Comparison of ENCODE assay signal across 21 cellular contexts in the genomic region with DNA sequence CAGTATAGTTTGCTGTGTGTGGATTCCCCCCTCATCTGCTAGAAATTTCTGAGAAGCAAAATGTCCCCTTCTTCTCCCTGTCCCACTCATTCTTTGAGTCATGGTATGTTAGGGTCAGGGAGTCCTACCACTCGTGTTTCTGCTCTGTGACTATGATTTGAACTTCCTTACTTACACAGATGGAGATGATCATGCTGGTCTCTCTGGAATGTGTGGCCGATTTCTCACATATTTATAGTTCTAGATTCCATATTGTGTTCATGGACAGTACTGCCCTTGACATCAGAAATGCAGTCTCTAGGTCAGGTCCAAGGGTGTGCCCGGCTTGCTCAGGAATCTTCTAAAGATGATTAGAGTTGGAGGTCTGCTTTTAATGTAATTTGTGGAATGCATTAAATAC.
A peak's percentile ranks its signal among the peaks of the same experiment; 100 is the strongest.
DNase-seq lines count a peak whose midpoint lies in the region; ATAC-seq and TF ChIP-seq lines count a peak whose summit lies in the region.
"Had no signal": no experiment of that assay in that cellular context is flagged by ENCODE, and none has a peak within 500 bp of the region (broad histone marks: within the 10 kb centered on the region; RNA-seq: fewer than 3 reads in every experiment).

No MANE protein-coding gene starts in this region.

- CTCF ChIA-PET in SK-N-SH (lab: Yijun Ruan, JAX), result interaction anchor here (1.5 kb wide), 1 partner anchor 11 kb away, joined by 3 read pairs; no protein-coding TSS in a partner anchor
- CTCF ChIA-PET in mammary epithelial cell (lab: Charles Lee; ENCODE audit: low non-redundant PET), result no interaction called here

- H3K27ac ChIP-seq in SK-N-SH (ENCODE audit: low read depth in 2 of 2, low read length in 1 of 2), result peak overlapping the region in 1 of 2 experiments; percentile 39; a peak in 1 of 4 replicates
- H3K27ac ChIP-seq in mesendoderm (ENCODE audit: low read depth, low read length), result no peak overlapping the region
- no peak overlapping the region for H3K27ac ChIP-seq in mammary epithelial cell (ENCODE audit: insufficient read depth, low read depth, low read length)
- H3K27ac ChIP-seq: 22Rv1, HL-60, KMS-11, Peyer's patch had no signal

- peak overlapping the region; percentile 0 for H2BK5ac ChIP-seq in mesendoderm (ENCODE audit: low read length)

- no peaks in the 10 kb centered on the region for H3K79me1 ChIP-seq in mesendoderm (ENCODE audit: low read length)

- H2BK15ac ChIP-seq in mesendoderm (replicated peaks; ENCODE audit: low read depth), result peak overlapping the region; percentile 65

- intact Hi-C loops in mammary epithelial cell (cut with micrococcal nuclease), result no loop called here

- H3K18ac ChIP-seq in mesendoderm (ENCODE audit: low read length), result no peak overlapping the region

- TF ChIP-seq EP300 in SK-N-SH (IDR thresholded peaks at IDR 0.05; ENCODE audit: borderline replicate concordance in 1 of 2, low read depth in 1 of 2, low read length in 1 of 2), result no peak

- POLR2A ChIA-PET in SK-N-SH (lab: Yijun Ruan, JAX), result no interaction called here

- dilution Hi-C loops in mammary epithelial cell (cut with HindIII; ENCODE audit: low sequenced_read_pairs), result no loop called here

- no peak overlapping the region for H3K23ac ChIP-seq in mesendoderm (ENCODE audit: low read length)

- no peaks in the 10 kb centered on the region for H3K9me2 ChIP-seq in SK-N-SH

- DNase-seq in SK-N-SH (no peak), choroid plexus epithelial cell (ENCODE audit: low read depth) (peak; percentile 23), mesendoderm (no peak), DMS79 (lab: John Stamatoyannopoulos, UW) (no peak), iPS-NIHi11 (ENCODE audit: low spot score) (no peak), mammary epithelial cell (no peak)
- DNase-seq: Caco-2; CD4-positive, alpha-beta T cell; H7; MV-4-11; NCI-H187; NCI-H2107; NCI-H510A; NCI-H748 treated with DMSO at 0.1 percent for 48 hours; NK-92 treated with Interleukin-12 subunit alpha and Interleukin-12 subunit beta, amount 100 ng/mL, for 24 hours; Peyer's patch had no signal

- H3K4me1 ChIP-seq in SK-N-SH (ENCODE audit: control insufficient read depth in 1 of 2, insufficient read depth in 2 of 2, low read depth in 1 of 2, low read length in 1 of 2) (peaks cover 0 to 15% of the 10 kb centered on the region in 2 experiments; a peak in 2 of 4 replicates), mesendoderm (ENCODE audit: control insufficient read depth, low read depth, low read length) (peaks cover 23% of the 10 kb centered on the region), mammary epithelial cell (ENCODE audit: insufficient read depth, low read length) (no peaks in the 10 kb centered on the region)
- H3K4me1 ChIP-seq: Peyer's patch had no signal

- no peak overlapping the region for H2AFZ ChIP-seq in SK-N-SH (ENCODE audit: low read depth)
- H2AFZ ChIP-seq in mammary epithelial cell (ENCODE audit: low read depth, low read length), result no peak overlapping the region

- WGBS in SK-N-SH (ENCODE audit: low lambda C conversion rate), result 79% methylated on average over 3 of the region's 3 CpGs
- WGBS in mesendoderm (ENCODE audit: extremely low coverage, insufficient coverage, low lambda C conversion rate), result no CpG with 5 or more reads among the region's 3 CpGs
- 93% methylated on average over 3 of the region's 3 CpGs for WGBS in mammary epithelial cell (ENCODE audit: low coverage, missing lambda C conversion rate)

- BruUV-seq in mammary epithelial cell (replicated peaks; lab: Mats Ljungman, UMichigan), result no TSS peak

- H3K79me2 ChIP-seq in SK-N-SH (ENCODE audit: insufficient read depth) (no peaks in the 10 kb centered on the region), mesendoderm (ENCODE audit: control insufficient read depth, insufficient read depth, low read length) (no peaks in the 10 kb centered on the region), mammary epithelial cell (ENCODE audit: insufficient read depth, low read length) (no peaks in the 10 kb centered on the region)

- no peak overlapping the region for H3K56ac ChIP-seq in mesendoderm (ENCODE audit: low read length)

- no peak overlapping the region for H3K4me2 ChIP-seq in SK-N-SH
- no peak overlapping the region for H3K4me2 ChIP-seq in mesendoderm (ENCODE audit: low read length)
- H3K4me2 ChIP-seq in mammary epithelial cell (ENCODE audit: insufficient read depth, low read depth, low read length), result no peak overlapping the region
- H3K4me2 ChIP-seq: KMS-11 had no signal

- no peak overlapping the region for H3K4ac ChIP-seq in mesendoderm (ENCODE audit: low read depth, low read length)

- H4K5ac ChIP-seq in mesendoderm (ENCODE audit: low read length), result no peak overlapping the region

- TF ChIP-seq CTCF in SK-N-SH (IDR thresholded peaks at IDR 0.05), result no peak
- TF ChIP-seq CTCF in choroid plexus epithelial cell (conservative IDR thresholded peaks at IDR 0.05; ENCODE audit: low read depth, low read length), result no peak
- no peak for TF ChIP-seq CTCF in mammary epithelial cell (conservative IDR thresholded peaks at IDR 0.05 in 1 of 2, IDR thresholded peaks at IDR 0.05 in 1 of 2; ENCODE audit: extremely low read depth in 1 of 2, insufficient read depth in 1 of 2, low read depth in 1 of 2, low read length in 2 of 2)

- H3K36me3 ChIP-seq in SK-N-SH (replicated peaks in 1 of 2; ENCODE audit: control insufficient read depth in 1 of 2, insufficient read depth in 2 of 2, low read length in 1 of 2) (peaks cover 5 to 14% of the 10 kb centered on the region in 2 experiments), mesendoderm (ENCODE audit: control insufficient read depth, insufficient read depth, low read length) (peaks cover 5% of the 10 kb centered on the region), mammary epithelial cell (ENCODE audit: insufficient read depth, low read length) (no peaks in the 10 kb centered on the region)
- H3K36me3 ChIP-seq: Peyer's patch had no signal

- H2AK5ac ChIP-seq in mesendoderm (ENCODE audit: low read length), result no peak overlapping the region

- H3K9ac ChIP-seq in SK-N-SH (no peak overlapping the region), mesendoderm (ENCODE audit: low read length) (no peak overlapping the region), mammary epithelial cell (ENCODE audit: insufficient read depth, low read length) (no peak overlapping the region)
- H3K9ac ChIP-seq: KMS-11 had no signal

- no peak overlapping the region for H2BK120ac ChIP-seq in mesendoderm (ENCODE audit: low read depth, low read length)

- no peaks in the 10 kb centered on the region for H4K20me1 ChIP-seq in SK-N-SH (ENCODE audit: insufficient read depth)
- no peaks in the 10 kb centered on the region for H4K20me1 ChIP-seq in mammary epithelial cell (ENCODE audit: insufficient read depth, low read length)

- no peak for TF ChIP-seq RAD21 in SK-N-SH (IDR thresholded peaks at IDR 0.05; ENCODE audit: low read length)

- H3K27me3 ChIP-seq in SK-N-SH (ENCODE audit: insufficient read depth) (no peaks in the 10 kb centered on the region), mesendoderm (ENCODE audit: insufficient read depth, low read length, poor library complexity) (no peaks in the 10 kb centered on the region), mammary epithelial cell (ENCODE audit: insufficient read depth, low read length) (no peaks in the 10 kb centered on the region)
- H3K27me3 ChIP-seq: Peyer's patch had no signal

- H4K8ac ChIP-seq in mesendoderm (ENCODE audit: low read depth, low read length), result no peak overlapping the region

- ATAC-seq in SK-N-SH treated with all-trans-retinoic acid at 6 μM for 48 hours, result peak; percentile 42; the same call in 1 of the 3 replicates
- ATAC-seq in GM18519 (IDR thresholded peaks at IDR 0.05; ENCODE audit: low FRiP score, unreplicated experiment), result no peak

- in situ Hi-C loops in mammary epithelial cell (cut with MboI; ENCODE audit: low sequenced_read_pairs in 2 of 2), result no loop called here

- H3K4me3 ChIP-seq in SK-N-SH (ENCODE audit: low read depth in 2 of 2, low read length in 1 of 2) (no peak overlapping the region), choroid plexus epithelial cell (ENCODE audit: low read depth, low read length) (no peak overlapping the region), mesendoderm (ENCODE audit: low read length) (no peak overlapping the region), mammary epithelial cell (replicated peaks in 1 of 3; ENCODE audit: insufficient read depth in 1 of 3, low read depth in 2 of 3, low read length in 3 of 3) (no peak overlapping the region)
- H3K4me3 ChIP-seq: Peyer's patch had no signal

- H3K9me3 ChIP-seq in SK-N-SH, result no peaks in the 10 kb centered on the region
- H3K9me3 ChIP-seq in mammary epithelial cell (replicated peaks; ENCODE audit: insufficient read depth, low read length), result no peaks in the 10 kb centered on the region
- H3K9me3 ChIP-seq: Caco-2, Peyer's patch had no signal

- no peaks in the 10 kb centered on the region for H3F3A ChIP-seq in SK-N-SH (replicated peaks; ENCODE audit: insufficient read depth)

TF ChIP-seq in SK-N-SH, 30 proteins besides CTCF, POLR2A, EP300 and RAD21:
- TF ChIP-seq GABPA (IDR thresholded peaks at IDR 0.05; ENCODE audit: low read depth) (no peak), RFX5 (IDR thresholded peaks at IDR 0.05; ENCODE audit: low read length) (no peak), POLR2AphosphoS5 (IDR thresholded peaks at IDR 0.05; ENCODE audit: low read depth, low read length) (no peak), TCF12 (IDR thresholded peaks at IDR 0.05) (no peak), YY1 (IDR thresholded peaks at IDR 0.05; ENCODE audit: low read depth) (no peak)
- TF ChIP-seq, protein P1, sequence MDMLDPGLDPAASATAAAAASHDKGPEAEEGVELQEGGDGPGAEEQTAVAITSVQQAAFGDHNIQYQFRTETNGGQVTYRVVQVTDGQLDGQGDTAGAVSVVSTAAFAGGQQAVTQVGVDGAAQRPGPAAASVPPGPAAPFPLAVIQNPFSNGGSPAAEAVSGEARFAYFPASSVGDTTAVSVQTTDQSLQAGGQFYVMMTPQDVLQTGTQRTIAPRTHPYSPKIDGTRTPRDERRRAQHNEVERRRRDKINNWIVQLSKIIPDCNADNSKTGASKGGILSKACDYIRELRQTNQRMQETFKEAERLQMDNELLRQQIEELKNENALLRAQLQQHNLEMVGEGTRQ (IDR thresholded peaks at IDR 0.05; ENCODE audit: borderline replicate concordance, low read depth, low read length), result no peak
TF ChIP-seq in SK-N-SH: peak in this region for 0.
